In genomic region chr2:108787209-108787558, GRCh38 we compare ENCODE assay signal across 8 cellular contexts. TPM values are rescaled to one million over a fixed set of nuclear protein-coding genes. Genes with fewer than 3 reads are reported as not detected.
A peak's percentile ranks its signal among the peaks of the same experiment; 100 is the strongest.
DNase-seq lines count a peak whose midpoint lies in the region; ATAC-seq, FAIRE-seq and TF ChIP-seq lines count a peak whose summit lies in the region.

No MANE protein-coding gene starts in this region.

- no peaks in the 10 kb centered on the region for H3K27me3 ChIP-seq in A673 (replicated peaks; ENCODE audit: insufficient read depth, low read depth, low read length, poor library complexity)
- no peaks in the 10 kb centered on the region for H3K27me3 ChIP-seq in mammary epithelial cell (ENCODE audit: insufficient read depth, low read length)
- H3K27me3 ChIP-seq in muscle layer of colon (ENCODE audit: control insufficient read depth in 1 of 2, insufficient read depth in 2 of 2, low read length in 2 of 2) = no peaks in the 10 kb centered on the region

- ATAC-seq in GM18909 (IDR thresholded peaks at IDR 0.05; ENCODE audit: poor library complexity, unreplicated experiment) = no peak

- BruUV-seq in A673 (replicated peaks; lab: Mats Ljungman, UMichigan) (TSS peak; percentile 53), mammary epithelial cell (replicated peaks; lab: Mats Ljungman, UMichigan) (no TSS peak)

- CTCF ChIA-PET in A673 (lab: Charles Lee) (no interaction called here), mammary epithelial cell (lab: Charles Lee; ENCODE audit: low non-redundant PET) (no interaction called here)

- peak; percentile 5 for DNase-seq in A673 (ENCODE audit: low spot score)
- DNase-seq in HT-29 (ENCODE audit: low spot score) = peak; percentile 33
- DNase-seq in mammary epithelial cell = no peak
- DNase-seq in NCI-H187 treated with DMSO at 0.1 percent for 48 hours (lab: John Stamatoyannopoulos, UW) = no peak
- DNase-seq in urothelium cell line (ENCODE audit: low spot score) = no peak
- no peak for DNase-seq in iPS-NIHi7 (ENCODE audit: extremely low spot score)

- in situ Hi-C loops in mammary epithelial cell (cut with MboI; ENCODE audit: low sequenced_read_pairs in 2 of 2) = no loop called here

- H2AFZ ChIP-seq in mammary epithelial cell (ENCODE audit: low read depth, low read length) = peak overlapping the region; percentile 88

- TF ChIP-seq CTCF in A673 (conservative IDR thresholded peaks at IDR 0.05; ENCODE audit: low read depth, low read length) (no peak), mammary epithelial cell (conservative IDR thresholded peaks at IDR 0.05 in 1 of 2, IDR thresholded peaks at IDR 0.05 in 1 of 2; ENCODE audit: extremely low read depth in 1 of 2, insufficient read depth in 1 of 2, low read depth in 1 of 2, low read length in 2 of 2) (no peak)

- H3K4me1 ChIP-seq in A673 (ENCODE audit: insufficient read depth, low read length, poor library complexity, severe bottlenecking) (no peaks in the 10 kb centered on the region), mammary epithelial cell (ENCODE audit: insufficient read depth, low read length) (peaks cover 10% of the 10 kb centered on the region), muscle layer of colon (ENCODE audit: insufficient read depth, low read length) (no peaks in the 10 kb centered on the region)

- peak overlapping the region; percentile 92 for H3K27ac ChIP-seq in A673 (ENCODE audit: low read depth, low read length, poor library complexity, severe bottlenecking)
- H3K27ac ChIP-seq in mammary epithelial cell (ENCODE audit: insufficient read depth, low read depth, low read length) = peak overlapping the region; percentile 79
- H3K27ac ChIP-seq in muscle layer of colon (ENCODE audit: low read depth, low read length) = peak overlapping the region; percentile 8

- FAIRE-seq in urothelium cell line (lab: Jason Lieb, UNC) = no peak

- no peaks in the 10 kb centered on the region for H3K9me3 ChIP-seq in A673 (ENCODE audit: low read depth, low read length, poor library complexity, severe bottlenecking)
- H3K9me3 ChIP-seq in mammary epithelial cell (replicated peaks; ENCODE audit: insufficient read depth, low read length) = no peaks in the 10 kb centered on the region
- H3K9me3 ChIP-seq in muscle layer of colon (ENCODE audit: low read length) = no peaks in the 10 kb centered on the region

- dilution Hi-C loops in mammary epithelial cell (cut with HindIII; ENCODE audit: low sequenced_read_pairs) = no loop called here

- POLR2A ChIA-PET in A673 (lab: Charles Lee; ENCODE audit: low non-redundant PET) = no interaction called here

- no peaks in the 10 kb centered on the region for H4K20me1 ChIP-seq in mammary epithelial cell (ENCODE audit: insufficient read depth, low read length)

- intact Hi-C loops in A673 (cut with micrococcal nuclease; ENCODE audit: unreplicated experiment) (no loop called here), mammary epithelial cell (cut with micrococcal nuclease) (no loop called here)

- H3K4me3 ChIP-seq in A673 (ENCODE audit: low read depth, low read length, poor library complexity, severe bottlenecking) (peak overlapping the region; percentile 83), mammary epithelial cell (replicated peaks in 1 of 3; ENCODE audit: insufficient read depth in 1 of 3, low read depth in 2 of 3, low read length in 3 of 3) (peak overlapping the region; percentile 51 to 79 (median 74)), muscle layer of colon (ENCODE audit: low read depth in 1 of 2, low read length in 2 of 2) (peak overlapping the region; percentile 55 to 73)

- 7% methylated on average over 6 of the region's 6 CpGs for WGBS in mammary epithelial cell (ENCODE audit: low coverage, missing lambda C conversion rate)

- peak overlapping the region; percentile 96 for H3K4me2 ChIP-seq in mammary epithelial cell (ENCODE audit: insufficient read depth, low read depth, low read length)

- H3K79me2 ChIP-seq in mammary epithelial cell (ENCODE audit: insufficient read depth, low read length) = peaks cover 21% of the 10 kb centered on the region

- peak overlapping the region; percentile 73 for H3K9ac ChIP-seq in mammary epithelial cell (ENCODE audit: insufficient read depth, low read length)
- H3K9ac ChIP-seq in muscle layer of colon (ENCODE audit: low read length) = peak overlapping the region; percentile 11

- H3K36me3 ChIP-seq in A673 (ENCODE audit: insufficient read depth, low read length, poor library complexity, severe bottlenecking) (peaks cover 49% of the 10 kb centered on the region), mammary epithelial cell (ENCODE audit: insufficient read depth, low read length) (peaks cover 19% of the 10 kb centered on the region), muscle layer of colon (ENCODE audit: insufficient read depth, low read length) (peaks cover 10% of the 10 kb centered on the region)

RNA-seq across cellular contexts. Expression of gene CCDC138, which starts 0.6 kb away (rescaled TPM):
- total RNA-seq in A673 (2021) (25.5 and 25.8 TPM in 2 replicates), mammary epithelial cell (1 to 10 TPM; 4.7 to 4.8 TPM)
- total RNA-seq in HT-29 (2014; rRNA removed; shearing (Covaris generic)) = 4.7 and 5.6 TPM in 2 replicates
- 2.2 TPM for polyA plus RNA-seq in mammary epithelial cell
- not detected for polyA minus RNA-seq in mammary epithelial cell

Comparison
In these comparisons a context has a peak if more than half of its experiments do, and no peak if none do; other contexts are left out.
1. DNase-seq: peak in A673 (single experiment) and HT-29 (single experiment); none in mammary epithelial cell (single experiment), NCI-H187 treated with DMSO at 0.1 percent for 48 hours (single experiment), urothelium cell line (single experiment) and iPS-NIHi7 (single experiment).
2. H3K27ac ChIP-seq: peak in every context shown above with its lines; median percentile 92 in A673; 79 in mammary epithelial cell; 8 in muscle layer of colon.
3. Peak in every context shown above with its lines, with median percentiles within 50 percentile points of each other: H3K4me3 ChIP-seq.